Comparison of ENCODE assay signal across 1 cellular context in genomic region chr4:67546971-67547370, GRCh38.
TF ChIP-seq lines count a peak whose summit lies in the region.

No MANE protein-coding gene starts in this region.

TF ChIP-seq in IMR-90, 13 proteins besides CTCF, POLR2A, EP300 and RAD21:
- TF ChIP-seq MXI1 (IDR thresholded peaks at IDR 0.05; ENCODE audit: borderline replicate concordance, low read depth, low read length) (no peak), BHLHE40 (IDR thresholded peaks at IDR 0.05; ENCODE audit: low read depth, low read length) (no peak), SMC3 (IDR thresholded peaks at IDR 0.05; ENCODE audit: low read depth, low read length) (no peak), CHD1 (IDR thresholded peaks at IDR 0.05; ENCODE audit: low read depth, low read length) (no peak), MAZ (IDR thresholded peaks at IDR 0.05; ENCODE audit: borderline replicate concordance, low read depth, low read length) (no peak), RCOR1 (IDR thresholded peaks at IDR 0.05; ENCODE audit: insufficient replicate concordance, low read length) (no peak), NFE2L2 (IDR thresholded peaks at IDR 0.05; ENCODE audit: low read depth, low read length) (no peak), RFX5 (IDR thresholded peaks at IDR 0.05; ENCODE audit: low read depth, low read length) (no peak), ELK1 (IDR thresholded peaks at IDR 0.05; ENCODE audit: borderline replicate concordance, low read depth, low read length) (no peak), CEBPB (IDR thresholded peaks at IDR 0.05; ENCODE audit: low read depth, low read length) (no peak), USF2 (IDR thresholded peaks at IDR 0.05; ENCODE audit: low read depth, low read length) (no peak), FOS (IDR thresholded peaks at IDR 0.05; ENCODE audit: low read depth, low read length) (no peak), MAFK (IDR thresholded peaks at IDR 0.05; ENCODE audit: low read depth, low read length) (no peak)
